ENCODE assay signal across 8 cellular contexts in the genomic region with DNA sequence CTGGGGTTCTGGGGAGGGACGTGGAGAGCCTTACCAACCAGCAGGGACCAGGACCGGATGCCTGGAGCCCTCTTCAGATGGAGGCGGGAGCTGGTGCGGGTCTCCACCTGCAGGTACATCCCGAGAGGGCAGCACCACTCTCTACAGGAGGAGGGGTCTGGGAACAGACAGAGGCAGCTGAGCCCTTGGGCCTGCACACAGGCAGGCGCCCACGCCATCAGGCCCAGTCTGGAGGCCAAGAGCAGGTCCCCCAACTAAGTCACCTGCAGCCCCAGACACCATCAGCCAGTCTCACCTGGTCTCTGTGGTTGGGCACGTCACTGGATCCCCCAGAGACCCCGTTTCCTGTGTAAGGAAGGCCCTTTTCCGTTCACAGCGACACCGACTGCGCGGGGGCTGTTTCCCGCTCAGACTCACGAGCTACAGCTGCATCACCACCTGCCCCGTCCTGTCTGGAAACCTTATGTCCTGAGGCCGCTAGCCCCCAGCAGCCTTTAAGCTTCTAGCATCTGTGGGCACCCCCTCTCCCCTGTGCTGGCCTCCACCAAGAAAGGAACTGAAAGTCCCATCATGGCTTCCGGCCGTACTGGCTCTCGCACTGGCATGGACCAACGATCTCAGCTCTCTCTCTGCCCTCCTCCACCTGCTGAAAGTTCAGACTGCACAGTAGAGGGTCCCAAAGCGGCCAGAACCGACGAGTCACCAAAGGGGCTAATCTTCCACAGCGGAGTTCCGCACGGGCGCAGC. TPM values are rescaled to one million over a fixed set of nuclear protein-coding genes. Genes with fewer than 3 reads are reported as not detected.
DNase-seq lines count a peak whose midpoint lies in the region; ATAC-seq and TF ChIP-seq lines count a peak whose summit lies in the region.

No MANE protein-coding gene starts in this region.

- H3K27me3 Mint-ChIP-seq in activated B cell treated with CpG ODN at 0.5 μM for 24 hours (no peaks in the 10 kb centered on the region), natural killer cell (ENCODE audit: low read depth in 2 of 2) (no peaks in the 10 kb centered on the region)

- no peaks in the 10 kb centered on the region for H3K27me3 ChIP-seq in stomach smooth muscle (ENCODE audit: control insufficient read depth in 1 of 2, insufficient read depth in 2 of 2, low read length in 2 of 2)

- peak overlapping the region; percentile 94 for H3K4me3 Mint-ChIP-seq in activated B cell treated with CpG ODN at 0.5 μM for 24 hours
- H3K4me3 Mint-ChIP-seq in natural killer cell, result peak overlapping the region; percentile 97

- H3K27ac ChIP-seq in 22Rv1 (peak overlapping the region; percentile 82; the same call in 1 of the 2 replicates), stomach smooth muscle (ENCODE audit: low read length) (peak overlapping the region; percentile 79)

- ATAC-seq in GM19043 (IDR thresholded peaks at IDR 0.05; ENCODE audit: low read depth, unreplicated experiment) (peak; percentile 55), HG03432 (IDR thresholded peaks at IDR 0.05; ENCODE audit: unreplicated experiment) (peak; percentile 56), activated B cell treated with CpG ODN at 0.5 μM for 24 hours (ENCODE audit: low read depth) (peak; percentile 78), natural killer cell (peak; percentile 53 to 61 (median 60))

- peak; percentile 86 for DNase-seq in activated B cell treated with CpG ODN at 0.5 μM for 24 hours
- no peak for DNase-seq in choroid plexus epithelial cell (ENCODE audit: low read depth)
- DNase-seq in natural killer cell, result peak; percentile 66
- no peak for DNase-seq in NCI-H187 (lab: John Stamatoyannopoulos, UW)

- H3K4me1 Mint-ChIP-seq in activated B cell treated with CpG ODN at 0.5 μM for 24 hours (peaks cover 42% of the 10 kb centered on the region), natural killer cell (peaks cover 25 to 44% of the 10 kb centered on the region in 2 donors)

- CTCF ChIA-PET in activated B cell treated with CpG ODN at 0.5 μM for 24 hours (lab: Charles Lee), result interaction anchor here (1.9 kb wide), 1 partner anchor 30 kb away, joined by 4 read pairs; no protein-coding TSS in a partner anchor

- POLR2A ChIA-PET in activated B cell treated with CpG ODN at 0.5 μM for 24 hours (lab: Charles Lee), result interaction anchor here (0.6 to 7.5 kb wide), 27 partner anchors 10 to 932 kb away, joined by 3 to 130 read pairs (median 5); a partner anchor contains a TSS

- H3K4me1 ChIP-seq in stomach smooth muscle (ENCODE audit: control insufficient read depth, insufficient read depth, low read length), result peaks cover 21% of the 10 kb centered on the region

- intact Hi-C loops in activated B cell treated with CpG ODN at 0.5 μM for 24 hours (cut with micrococcal nuclease), result loop anchor here (1.0 kb wide), 7 partner anchors 9 to 151 kb away; a partner anchor contains a TSS
- intact Hi-C loops in natural killer cell (cut with micrococcal nuclease), result no loop called here

- H3K36me3 Mint-ChIP-seq in activated B cell treated with CpG ODN at 0.5 μM for 24 hours (ENCODE audit: low read depth) (peaks cover 39% of the 10 kb centered on the region), natural killer cell (no peaks in the 10 kb centered on the region)

- H3K4me3 ChIP-seq in choroid plexus epithelial cell (ENCODE audit: low read depth, low read length) (peak overlapping the region; percentile 88), stomach smooth muscle (ENCODE audit: low read length in 2 of 2) (peak overlapping the region; percentile 88)

- H3K9me3 Mint-ChIP-seq in activated B cell treated with CpG ODN at 0.5 μM for 24 hours (no peaks in the 10 kb centered on the region), natural killer cell (no peaks in the 10 kb centered on the region)

- H3K36me3 ChIP-seq in stomach smooth muscle (ENCODE audit: control insufficient read depth in 2 of 2, insufficient read depth in 2 of 2, low read length in 2 of 2), result peaks cover 0 to 2% of the 10 kb centered on the region in 2 donors

- H3K9ac ChIP-seq in stomach smooth muscle (ENCODE audit: low read length in 2 of 2), result peak overlapping the region; percentile 13 to 83

- no peak for TF ChIP-seq CTCF in 22Rv1 (IDR thresholded peaks at IDR 0.05)
- no peak for TF ChIP-seq CTCF in activated B cell treated with CpG ODN at 0.5 μM for 24 hours (IDR thresholded peaks at IDR 0.05)
- TF ChIP-seq CTCF in choroid plexus epithelial cell (conservative IDR thresholded peaks at IDR 0.05; ENCODE audit: low read depth, low read length), result no peak
- no peak for TF ChIP-seq CTCF in natural killer cell (IDR thresholded peaks at IDR 0.05)

- H3K27ac Mint-ChIP-seq in activated B cell treated with CpG ODN at 0.5 μM for 24 hours, result peak overlapping the region; percentile 97
- peak overlapping the region; percentile 96 for H3K27ac Mint-ChIP-seq in natural killer cell

- no peaks in the 10 kb centered on the region for H3K9me3 ChIP-seq in stomach smooth muscle (ENCODE audit: control insufficient read depth in 2 of 2, low read length in 2 of 2)

RNA-seq across cellular contexts. Expression of a gene that starts 1.2 kb away (rescaled TPM):
- total RNA-seq in activated B cell treated with CpG ODN at 0.5 μM for 24 hours, result 405 and 501 TPM in 2 replicates
- 100 to 1,000 TPM; 168 to 219 (median 192) TPM for total RNA-seq in natural killer cell

RNA-seq across cellular contexts. Expression of a gene that starts 9.2 kb away (rescaled TPM):
- total RNA-seq in activated B cell treated with CpG ODN at 0.5 μM for 24 hours, result 77.8 and 81.9 TPM in 2 replicates
- total RNA-seq in natural killer cell, result 100 to 1,000 TPM; 130 to 203 (median 158) TPM

RNA-seq across cellular contexts. Expression of a gene that starts 30.9 kb away (rescaled TPM):
- total RNA-seq in activated B cell treated with CpG ODN at 0.5 μM for 24 hours (29.5 and 35.0 TPM in 2 replicates), natural killer cell (10 to 100 TPM; 21.6 to 28.6 (median 23.3) TPM)

RNA-seq across cellular contexts. Expression of a gene that starts 31.2 kb away (rescaled TPM):
- 69.5 and 88.8 TPM in 2 replicates for total RNA-seq in activated B cell treated with CpG ODN at 0.5 μM for 24 hours
- 10 to 100 TPM; 35.7 to 57.4 (median 51.5) TPM for total RNA-seq in natural killer cell

Comparison
In these comparisons a context has a peak if more than half of its experiments do, and no peak if none do; other contexts are left out.
1. DNase-seq: peak in activated B cell treated with CpG ODN at 0.5 μM for 24 hours (single experiment) and natural killer cell (single experiment); none in choroid plexus epithelial cell (single experiment) and NCI-H187 (0 of 2).
2. Peak in every context shown above with its lines, with median percentiles within 50 percentile points of each other: ATAC-seq.